8 cellular contexts compared by ENCODE assay signal in the genomic region with DNA sequence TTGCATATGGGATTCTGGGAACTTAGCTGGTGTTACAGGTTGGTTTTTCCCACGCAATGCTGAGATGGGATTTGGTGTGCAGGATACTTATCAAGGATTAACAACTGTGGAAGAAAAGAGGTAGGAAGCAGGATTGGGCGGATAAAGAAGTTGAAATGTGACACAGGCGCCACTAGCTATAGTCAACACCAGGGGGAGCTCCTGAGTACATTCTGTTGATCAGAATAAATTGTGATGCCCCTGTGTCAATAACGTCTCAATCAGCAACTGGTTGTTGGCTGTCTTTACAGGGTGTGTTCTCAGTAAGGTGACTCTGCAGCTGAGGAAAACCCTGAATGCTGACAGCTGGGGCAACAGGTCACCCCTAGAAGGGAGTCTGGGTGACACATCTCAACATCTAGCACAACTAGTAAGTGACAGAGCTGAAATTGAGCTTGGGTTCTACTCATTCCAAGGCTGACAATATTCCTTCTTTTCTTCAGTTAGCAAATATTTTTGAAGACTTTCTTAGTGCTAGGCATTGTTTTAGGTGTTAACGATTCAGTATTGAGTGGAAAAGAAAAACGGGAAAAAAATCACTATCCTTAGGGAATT.
DNase-seq lines count a peak whose midpoint lies in the region; ATAC-seq, FAIRE-seq and TF ChIP-seq lines count a peak whose summit lies in the region.

No MANE protein-coding gene starts in this region.

- H2AFZ ChIP-seq in neural cell (ENCODE audit: low read depth, low read length), result no peak overlapping the region

- H3K9me3 ChIP-seq in BE2C (no peaks in the 10 kb centered on the region), neural cell (ENCODE audit: low read length) (no peaks in the 10 kb centered on the region)

- no peaks in the 10 kb centered on the region for H3K9me2 ChIP-seq in neural cell (ENCODE audit: insufficient read depth, low read length)

- ATAC-seq in GM19023 (IDR thresholded peaks at IDR 0.05; ENCODE audit: unreplicated experiment), result no peak

- TF ChIP-seq CTCF in BE2C (IDR thresholded peaks at IDR 0.05; ENCODE audit: low read depth, low read length), result peak; percentile 70
- peak; percentile 60 for TF ChIP-seq CTCF in GM13977 (IDR thresholded peaks at IDR 0.05; ENCODE audit: extremely low read depth, insufficient read depth, missing control alignments)
- TF ChIP-seq CTCF in bronchial epithelial cell (IDR thresholded peaks at IDR 0.05; ENCODE audit: insufficient read depth, low read length, severe bottlenecking), result peak; percentile 74
- peak; percentile 53 for TF ChIP-seq CTCF in neural cell (IDR thresholded peaks at IDR 0.05; ENCODE audit: poor library complexity, severe bottlenecking)

- no peak for TF ChIP-seq EP300 in neural cell (conservative IDR thresholded peaks at IDR 0.05; ENCODE audit: poor library complexity, severe bottlenecking)

- no peaks in the 10 kb centered on the region for H3K4me1 ChIP-seq in BE2C

- peak; percentile 50 for FAIRE-seq in bronchial epithelial cell (lab: Jason Lieb, UNC)

- no peak overlapping the region for H3K4me3 ChIP-seq in BE2C (ENCODE audit: low read depth, low read length)
- H3K4me3 ChIP-seq in bronchial epithelial cell (ENCODE audit: low read depth, low read length), result no peak overlapping the region
- H3K4me3 ChIP-seq in neural cell (ENCODE audit: low read length), result no peak overlapping the region

- no peak overlapping the region for H3K4me2 ChIP-seq in neural cell (ENCODE audit: low read length)

- in situ Hi-C loops in GM13977 (cut with MboI; ENCODE audit: low pct_unique_long_range_greater_than_20kb, low sequenced_read_pairs, unreplicated experiment), result no loop called here

- DNase-seq in BE2C, result peak; percentile 34
- DNase-seq in GM13977 (ENCODE audit: low spot score), result peak; percentile 25
- peak; percentile 65 for DNase-seq in NAMALWA (ENCODE audit: low spot score)
- peak; percentile 24 for DNase-seq in bronchial epithelial cell (ENCODE audit: low read depth)
- no peak for DNase-seq in NCI-H1436 treated with DMSO at 0.1 percent for 48 hours (lab: John Stamatoyannopoulos, UW)
- DNase-seq in central memory CD4-positive, alpha-beta T cell, result no peak

- no peaks in the 10 kb centered on the region for H3K79me2 ChIP-seq in neural cell (replicated peaks; ENCODE audit: insufficient read depth, low read length)

- no peaks in the 10 kb centered on the region for H3F3A ChIP-seq in neural cell (ENCODE audit: insufficient read depth, low read length, poor library complexity, severe bottlenecking)

- H4K20me1 ChIP-seq in neural cell (ENCODE audit: insufficient read depth), result no peaks in the 10 kb centered on the region

- H3K27me3 ChIP-seq in BE2C, result no peaks in the 10 kb centered on the region
- no peaks in the 10 kb centered on the region for H3K27me3 ChIP-seq in bronchial epithelial cell (ENCODE audit: control insufficient read depth, insufficient read depth, low read length)
- H3K27me3 ChIP-seq in neural cell (ENCODE audit: insufficient read depth, low read depth, low read length), result no peaks in the 10 kb centered on the region

- H3K36me3 ChIP-seq in BE2C (no peaks in the 10 kb centered on the region), bronchial epithelial cell (ENCODE audit: control insufficient read depth, insufficient read depth, low read length) (no peaks in the 10 kb centered on the region), neural cell (ENCODE audit: insufficient read depth, low read length) (no peaks in the 10 kb centered on the region)

- no peak overlapping the region for H3K27ac ChIP-seq in neural cell (ENCODE audit: low read length)

- peak; percentile 37 for TF ChIP-seq RAD21 in neural cell (conservative IDR thresholded peaks at IDR 0.05)

- H3K9ac ChIP-seq in neural cell (ENCODE audit: low read length), result no peak overlapping the region

TF ChIP-seq in neural cell, 6 proteins besides CTCF, POLR2A, EP300 and RAD21:
- TF ChIP-seq SMC3 (conservative IDR thresholded peaks at IDR 0.05; ENCODE audit: poor library complexity) (peak; percentile 50), EZH2 (IDR thresholded peaks at IDR 0.05; ENCODE audit: borderline replicate concordance, insufficient read depth, low read length, poor library complexity, severe bottlenecking) (no peak)

Comparison
In these comparisons a context has a peak if more than half of its experiments do, and no peak if none do; other contexts are left out.
1. DNase-seq: peak in BE2C (single experiment), GM13977 (single experiment), NAMALWA (single experiment) and bronchial epithelial cell (single experiment); none in NCI-H1436 treated with DMSO at 0.1 percent for 48 hours (single experiment) and central memory CD4-positive, alpha-beta T cell (single experiment).
2. Peak in every context shown above with its lines, with median percentiles within 50 percentile points of each other: CTCF ChIP-seq.